In the genomic region with DNA sequence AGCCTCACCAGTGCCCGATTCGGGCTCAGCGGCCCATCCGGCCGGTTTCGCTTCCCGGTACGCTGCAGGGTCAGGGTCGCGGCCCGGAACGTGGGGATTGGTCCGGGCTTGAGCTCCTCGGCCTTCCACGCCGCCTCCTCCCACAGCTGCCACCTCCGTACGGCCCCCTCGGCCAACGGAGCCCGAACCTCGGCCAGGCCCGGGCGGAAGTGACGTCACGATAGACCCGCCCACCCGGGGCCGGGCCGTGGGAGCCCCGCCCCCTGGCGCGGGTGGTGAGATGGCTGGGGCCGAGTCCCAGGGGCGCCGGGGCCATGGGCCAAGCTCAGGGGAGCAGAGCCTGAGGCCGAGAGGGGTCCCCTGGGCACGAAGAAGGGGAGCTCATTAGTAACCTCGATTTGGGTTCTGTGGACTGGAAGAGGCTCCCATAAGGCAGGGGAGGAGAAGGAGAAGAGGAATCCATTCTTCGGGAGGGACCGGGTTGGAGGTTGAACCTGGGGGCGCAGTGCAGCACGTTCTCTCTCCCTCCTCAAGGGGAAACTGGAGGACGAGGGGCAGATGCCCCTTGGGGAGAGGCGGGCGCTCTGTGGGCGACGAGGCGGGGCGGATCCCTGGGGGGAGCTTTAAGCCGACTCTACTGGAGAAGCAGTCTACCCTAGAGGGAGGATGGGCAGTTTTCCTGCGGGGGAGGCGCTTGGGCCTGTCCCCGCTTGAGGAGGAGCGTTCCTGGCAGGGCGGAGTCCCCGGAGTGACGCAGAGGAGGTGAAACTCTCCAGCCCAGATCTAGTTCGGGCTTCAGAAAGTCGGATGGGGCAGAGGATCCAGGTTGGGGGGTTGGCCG, we compare ENCODE assay signal across 8 cellular contexts. TPM values are rescaled to one million over a fixed set of nuclear protein-coding genes. Genes with fewer than 3 reads are reported as not detected.
DNase-seq lines count a peak whose midpoint lies in the region; ATAC-seq lines count a peak whose summit lies in the region.

A gene with protein sequence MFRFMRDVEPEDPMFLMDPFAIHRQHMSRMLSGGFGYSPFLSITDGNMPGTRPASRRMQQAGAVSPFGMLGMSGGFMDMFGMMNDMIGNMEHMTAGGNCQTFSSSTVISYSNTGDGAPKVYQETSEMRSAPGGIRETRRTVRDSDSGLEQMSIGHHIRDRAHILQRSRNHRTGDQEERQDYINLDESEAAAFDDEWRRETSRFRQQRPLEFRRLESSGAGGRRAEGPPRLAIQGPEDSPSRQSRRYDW (minus strand): TSS at position 211 of the 841 bp plus-strand sequence. CDS start 807 bp downstream, outside the sequence.

- DNase-seq in C1 segment of cervical spinal cord (lab: John Stamatoyannopoulos, UW) (peak; percentile 62 to 99 (median 92)), NCI-H748 (lab: John Stamatoyannopoulos, UW; ENCODE audit: unreplicated experiment) (peak; percentile 95), dedifferentiated amniotic fluid mesenchymal stem cell (ENCODE audit: extremely low spot score) (peak; percentile 99), left lobe of liver (ENCODE audit: low spot score) (peak; percentile 99)
- peak; percentile 96 for DNase-seq in activated CD4-positive, alpha-beta T cell treated with anti-CD3 and anti-CD28 coated beads, Interleukin-2, amount 50 U/mL, for 1 hour
- DNase-seq in stimulated activated CD4-positive, alpha-beta T cell treated with anti-CD3 and anti-CD28 coated beads, Interleukin-2, amount 100 ng/mL, for 4 hours (ENCODE audit: low read depth), result peak; percentile 97

- ATAC-seq in GM19351 (IDR thresholded peaks at IDR 0.05; ENCODE audit: unreplicated experiment) (peak; percentile 83), HG03521 (IDR thresholded peaks at IDR 0.05; ENCODE audit: unreplicated experiment) (peak; percentile 87), left lobe of liver (peak; percentile 83)

RNA-seq across cellular contexts. Expression of the gene that starts here (rescaled TPM):
- total RNA-seq in left lobe of liver, result 133 TPM

Comparison
In these comparisons a context has a peak if more than half of its experiments do, and no peak if none do; other contexts are left out.
1. Peak in every context shown above with its lines: DNase-seq and ATAC-seq.